8 cellular contexts compared by ENCODE assay signal in the genomic region with DNA sequence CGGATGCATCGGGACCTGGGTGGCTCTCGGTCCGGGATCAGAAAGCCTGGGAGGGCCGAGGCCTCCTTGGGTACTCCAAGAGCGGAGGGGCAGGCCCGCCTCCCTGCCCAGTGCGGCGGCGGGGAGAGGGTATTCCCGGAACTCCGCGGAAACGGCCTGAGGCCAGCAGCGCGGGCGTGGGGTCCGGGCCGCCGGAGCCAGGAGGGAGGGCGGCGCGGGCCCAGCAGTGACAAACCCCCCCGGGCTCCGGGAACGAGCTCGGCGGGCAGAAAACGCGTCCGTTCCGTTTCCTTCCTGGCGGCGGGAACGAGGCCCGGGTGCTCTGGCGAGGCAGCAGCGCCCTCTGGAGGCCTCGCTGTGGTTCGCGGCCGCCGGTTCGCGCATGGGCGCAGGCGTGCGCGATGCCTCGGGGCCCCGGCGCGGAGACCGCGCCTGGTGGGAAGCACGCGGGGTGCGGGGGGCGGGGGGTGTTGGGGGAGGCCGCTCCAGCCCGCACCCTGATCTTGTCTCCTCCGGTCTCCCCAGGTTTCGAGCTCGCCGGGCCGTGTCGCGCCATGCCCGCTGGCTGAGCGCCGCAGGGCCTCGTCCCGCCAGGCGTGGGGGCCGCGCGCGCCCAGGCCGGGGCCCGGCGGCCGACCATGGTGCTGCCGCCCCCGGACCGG. TPM values are rescaled to one million over a fixed set of nuclear protein-coding genes. Genes with fewer than 3 reads are reported as not detected.
DNase-seq lines count a peak whose midpoint lies in the region; ATAC-seq, FAIRE-seq and TF ChIP-seq lines count a peak whose summit lies in the region.

No MANE protein-coding gene starts in this region.

- FAIRE-seq in D721Med (lab: Jason Lieb, UNC), result no peak

- H4K20me1 ChIP-seq in neural cell (ENCODE audit: insufficient read depth), result no peaks in the 10 kb centered on the region

- peak; percentile 78 for TF ChIP-seq RAD21 in neural cell (conservative IDR thresholded peaks at IDR 0.05)

- TF ChIP-seq CTCF in D721Med (IDR thresholded peaks at IDR 0.05; ENCODE audit: insufficient read depth, missing control alignments), result peak; percentile 75
- peak; percentile 81 for TF ChIP-seq CTCF in neural cell (IDR thresholded peaks at IDR 0.05; ENCODE audit: poor library complexity, severe bottlenecking)

- H2AFZ ChIP-seq in neural cell (ENCODE audit: low read depth, low read length), result peak overlapping the region; percentile 33

- H3K9ac ChIP-seq in neural cell (ENCODE audit: low read length), result peak overlapping the region; percentile 70

- ATAC-seq in GM19324 (IDR thresholded peaks at IDR 0.05; ENCODE audit: low FRiP score, unreplicated experiment), result no peak

- DNase-seq in D721Med (ENCODE audit: insufficient read length, low spot score), result peak; percentile 95
- DNase-seq in HUDEP-2 (lab: John Stamatoyannopoulos, UW; ENCODE audit: unreplicated experiment in 76 of 76), result peak in 64 of 76 experiments; percentile 2 to 83 (median 58)
- peak; percentile 72 for DNase-seq in RKO (ENCODE audit: low spot score)
- DNase-seq in activated T-helper 9 cell treated with anti-CD3 and anti-CD28 coated beads, Interleukin-2, amount 50 U/mL, for 16 hours (ENCODE audit: low read depth), result peak; percentile 68
- DNase-seq in fibroblast of the conjunctiva (ENCODE audit: low read depth), result peak; percentile 23
- DNase-seq in stimulated activated naive CD4-positive, alpha-beta T cell treated with Interleukin-2 at 50 U/mL for 16 hours (lab: John Stamatoyannopoulos, UW), result peak; percentile 70

- H3K9me3 ChIP-seq in neural cell (ENCODE audit: low read length), result no peaks in the 10 kb centered on the region

- TF ChIP-seq EP300 in neural cell (conservative IDR thresholded peaks at IDR 0.05; ENCODE audit: poor library complexity, severe bottlenecking), result no peak

- no peaks in the 10 kb centered on the region for H3K27me3 ChIP-seq in neural cell (ENCODE audit: insufficient read depth, low read depth, low read length)

- peak overlapping the region; percentile 19 for H3K4me2 ChIP-seq in neural cell (ENCODE audit: low read length)

- H3K4me3 ChIP-seq in neural cell (ENCODE audit: low read length), result peak overlapping the region; percentile 80

- no peaks in the 10 kb centered on the region for H3K9me2 ChIP-seq in neural cell (ENCODE audit: insufficient read depth, low read length)

- no peaks in the 10 kb centered on the region for H3K79me2 ChIP-seq in neural cell (replicated peaks; ENCODE audit: insufficient read depth, low read length)

- no peak overlapping the region for H3K27ac ChIP-seq in neural cell (ENCODE audit: low read length)

- H3F3A ChIP-seq in neural cell (ENCODE audit: insufficient read depth, low read length, poor library complexity, severe bottlenecking), result no peaks in the 10 kb centered on the region

- no peaks in the 10 kb centered on the region for H3K36me3 ChIP-seq in neural cell (ENCODE audit: insufficient read depth, low read length)

TF ChIP-seq in neural cell, 6 proteins besides CTCF, POLR2A, EP300 and RAD21:
- peak; percentile 59 for TF ChIP-seq SMC3 (conservative IDR thresholded peaks at IDR 0.05; ENCODE audit: poor library complexity)
- no peak for TF ChIP-seq MXI1 (conservative IDR thresholded peaks at IDR 0.05; ENCODE audit: poor library complexity, severe bottlenecking)
- TF ChIP-seq TAF1 (IDR thresholded peaks at IDR 0.05; ENCODE audit: low read depth), result no peak
- TF ChIP-seq EZH2 (IDR thresholded peaks at IDR 0.05; ENCODE audit: borderline replicate concordance, insufficient read depth, low read length, poor library complexity, severe bottlenecking), result no peak
- TF ChIP-seq, protein P1, sequence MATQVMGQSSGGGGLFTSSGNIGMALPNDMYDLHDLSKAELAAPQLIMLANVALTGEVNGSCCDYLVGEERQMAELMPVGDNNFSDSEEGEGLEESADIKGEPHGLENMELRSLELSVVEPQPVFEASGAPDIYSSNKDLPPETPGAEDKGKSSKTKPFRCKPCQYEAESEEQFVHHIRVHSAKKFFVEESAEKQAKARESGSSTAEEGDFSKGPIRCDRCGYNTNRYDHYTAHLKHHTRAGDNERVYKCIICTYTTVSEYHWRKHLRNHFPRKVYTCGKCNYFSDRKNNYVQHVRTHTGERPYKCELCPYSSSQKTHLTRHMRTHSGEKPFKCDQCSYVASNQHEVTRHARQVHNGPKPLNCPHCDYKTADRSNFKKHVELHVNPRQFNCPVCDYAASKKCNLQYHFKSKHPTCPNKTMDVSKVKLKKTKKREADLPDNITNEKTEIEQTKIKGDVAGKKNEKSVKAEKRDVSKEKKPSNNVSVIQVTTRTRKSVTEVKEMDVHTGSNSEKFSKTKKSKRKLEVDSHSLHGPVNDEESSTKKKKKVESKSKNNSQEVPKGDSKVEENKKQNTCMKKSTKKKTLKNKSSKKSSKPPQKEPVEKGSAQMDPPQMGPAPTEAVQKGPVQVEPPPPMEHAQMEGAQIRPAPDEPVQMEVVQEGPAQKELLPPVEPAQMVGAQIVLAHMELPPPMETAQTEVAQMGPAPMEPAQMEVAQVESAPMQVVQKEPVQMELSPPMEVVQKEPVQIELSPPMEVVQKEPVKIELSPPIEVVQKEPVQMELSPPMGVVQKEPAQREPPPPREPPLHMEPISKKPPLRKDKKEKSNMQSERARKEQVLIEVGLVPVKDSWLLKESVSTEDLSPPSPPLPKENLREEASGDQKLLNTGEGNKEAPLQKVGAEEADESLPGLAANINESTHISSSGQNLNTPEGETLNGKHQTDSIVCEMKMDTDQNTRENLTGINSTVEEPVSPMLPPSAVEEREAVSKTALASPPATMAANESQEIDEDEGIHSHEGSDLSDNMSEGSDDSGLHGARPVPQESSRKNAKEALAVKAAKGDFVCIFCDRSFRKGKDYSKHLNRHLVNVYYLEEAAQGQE (IDR thresholded peaks at IDR 0.05; ENCODE audit: borderline replicate concordance), result no peak
- TF ChIP-seq POLR2AphosphoS5 (IDR thresholded peaks at IDR 0.05), result peak; percentile 54

RNA-seq across cellular contexts. Expression of a gene that starts 1.9 kb away (rescaled TPM):
- polyA plus RNA-seq in neural cell, result 19.5 and 26.6 TPM in 2 replicates
- polyA minus RNA-seq in neural cell, result 21.2 and 26.3 TPM in 2 replicates

RNA-seq across cellular contexts. Expression of a gene that starts 37.3 kb away (rescaled TPM):
- polyA plus RNA-seq in neural cell, result 18.9 and 28.1 TPM in 2 replicates
- 9.3 and 12.7 TPM in 2 replicates for polyA minus RNA-seq in neural cell

RNA-seq across cellular contexts. Expression of a gene that starts 41.6 kb away (rescaled TPM):
- polyA plus RNA-seq in neural cell, result 0.58 and 0.82 TPM in 2 replicates
- polyA minus RNA-seq in neural cell, result 1.2 TPM in 1 of 2 replicates, not detected in the other

RNA-seq across cellular contexts. Expression of a gene that starts 53.7 kb away (rescaled TPM):
- polyA plus RNA-seq in neural cell, result 214 and 258 TPM in 2 replicates
- polyA minus RNA-seq in neural cell, result 85.4 and 87.6 TPM in 2 replicates

Comparison
In these comparisons a context has a peak if more than half of its experiments do, and no peak if none do; other contexts are left out.
1. DNase-seq: peak in every context shown above with its lines; median percentile 95 in D721Med; 72 in RKO; 70 in stimulated activated naive CD4-positive, alpha-beta T cell treated with Interleukin-2 at 50 U/mL for 16 hours; 68 in activated T-helper 9 cell treated with anti-CD3 and anti-CD28 coated beads, Interleukin-2, amount 50 U/mL, for 16 hours; 58 in HUDEP-2; 23 in fibroblast of the conjunctiva.